Comparison of ENCODE assay signal across 25 cellular contexts in the genomic region with DNA sequence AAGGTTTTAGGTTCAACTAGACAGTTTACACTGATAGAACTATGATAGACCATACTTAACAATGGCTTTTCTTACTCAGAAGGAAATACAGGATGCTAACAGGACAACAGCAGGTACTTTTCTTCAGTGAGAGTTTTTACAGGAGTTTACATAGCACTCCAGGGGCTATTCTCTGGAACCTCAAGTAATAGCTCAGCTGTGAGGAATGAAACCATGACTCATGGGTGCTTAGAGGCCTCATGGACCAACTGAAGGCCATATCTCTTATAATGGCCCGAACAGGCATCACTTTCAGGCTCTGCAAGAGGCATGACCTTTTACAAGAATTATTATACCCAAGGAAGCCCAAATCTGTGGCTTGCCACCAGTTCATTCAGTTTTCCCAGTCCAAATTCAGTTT. TPM values are rescaled to one million over a fixed set of nuclear protein-coding genes. Genes with fewer than 3 reads are reported as not detected.
DNase-seq lines count a peak whose midpoint lies in the region; ATAC-seq and TF ChIP-seq lines count a peak whose summit lies in the region.
"Had no signal": no experiment of that assay in that cellular context is flagged by ENCODE, and none has a peak within 500 bp of the region (broad histone marks: within the 10 kb centered on the region; RNA-seq: fewer than 3 reads in every experiment).

No MANE protein-coding gene starts in this region.

- no peaks in the 10 kb centered on the region for H3K9me3 Mint-ChIP-seq in MCF 10A (ENCODE audit: unreplicated experiment)
- H3K9me3 Mint-ChIP-seq: activated T-helper 2 cell treated with anti-CD3 and anti-CD28 coated beads, Interferon-gamma antibody, Interleukin-2, Interleukin-4, amounts not matched to agents 10 μg/mL and 5 μg/mL and 100 μg/mL, durations not matched to agents 14 hours and 24 hours and 36 hours had no signal

- ATAC-seq in GM18907 (IDR thresholded peaks at IDR 0.05; ENCODE audit: unreplicated experiment) (no peak), GM19324 (IDR thresholded peaks at IDR 0.05; ENCODE audit: low FRiP score, unreplicated experiment) (no peak)
- ATAC-seq: body of pancreas, Panc1 had no signal

- DNase-seq in mammary epithelial cell (peak; percentile 38), MCF 10A (ENCODE audit: unreplicated experiment) (no peak), amniotic epithelial cell (ENCODE audit: low read depth) (peak; percentile 29), iris pigment epithelial cell (ENCODE audit: low read depth) (peak; percentile 42), posterior vena cava (ENCODE audit: low spot score) (no peak), hepatic stellate cell (ENCODE audit: low spot score) (no peak)
- DNase-seq: activated CD4-positive, alpha-beta T cell treated with anti-CD3 and anti-CD28 coated beads, Interleukin-2, amount 50 U/mL, for 48 hours; activated CD8-positive, alpha-beta memory T cell treated with anti-CD3 and anti-CD28 coated beads, Interleukin-2, amount 50 U/mL, for 4 hours; body of pancreas; DND-41; effector CD4-positive, alpha-beta T cell; HCEC 1CT; kidney; NCI-H2081; small intestine; stimulated activated CD4-positive, alpha-beta T cell treated with anti-CD3 and anti-CD28 coated beads, Interleukin-2, amount 100 ng/mL, for 24 hours; substantia nigra had no signal

- no peaks in the 10 kb centered on the region for H3K79me2 ChIP-seq in mammary epithelial cell (ENCODE audit: insufficient read depth, low read length)

- no peak overlapping the region for H3K27ac ChIP-seq in mammary epithelial cell (ENCODE audit: insufficient read depth, low read depth, low read length)
- H3K27ac ChIP-seq: body of pancreas had no signal

- BruUV-seq in mammary epithelial cell (replicated peaks; lab: Mats Ljungman, UMichigan) (no TSS peak), MCF 10A (replicated peaks; lab: Mats Ljungman, UMichigan) (no TSS peak)

- POLR2A ChIA-PET in MCF 10A (lab: Yijun Ruan, JAX): no interaction called here

- H3K4me1 ChIP-seq in mammary epithelial cell (ENCODE audit: insufficient read depth, low read length): peaks cover 22% of the 10 kb centered on the region

- no peaks in the 10 kb centered on the region for H3K9me3 ChIP-seq in mammary epithelial cell (replicated peaks; ENCODE audit: insufficient read depth, low read length)
- H3K9me3 ChIP-seq: body of pancreas had no signal

- WGBS in mammary epithelial cell (ENCODE audit: low coverage, missing lambda C conversion rate): 100% methylated on average over 1 of the region's 1 CpG

- H3K4me3 ChIP-seq in mammary epithelial cell (replicated peaks in 1 of 3; ENCODE audit: insufficient read depth in 1 of 3, low read depth in 2 of 3, low read length in 3 of 3): no peak overlapping the region
- H3K4me3 ChIP-seq: body of pancreas had no signal

- in situ Hi-C loops in mammary epithelial cell (cut with MboI; ENCODE audit: low sequenced_read_pairs in 2 of 2): no loop called here

- dilution Hi-C loops in mammary epithelial cell (cut with HindIII; ENCODE audit: low sequenced_read_pairs): no loop called here

- intact Hi-C loops in mammary epithelial cell (cut with micrococcal nuclease) (no loop called here), MCF 10A (cut with micrococcal nuclease) (no loop called here), posterior vena cava (cut with DNase I) (no loop called here)

- no peak overlapping the region for H3K9ac ChIP-seq in mammary epithelial cell (ENCODE audit: insufficient read depth, low read length)

- no peaks in the 10 kb centered on the region for H3K4me1 Mint-ChIP-seq in MCF 10A (ENCODE audit: insufficient read depth, unreplicated experiment)
- H3K4me1 Mint-ChIP-seq: B cell had no signal

- peaks cover 6% of the 10 kb centered on the region for H3K36me3 Mint-ChIP-seq in MCF 10A (ENCODE audit: insufficient read depth, unreplicated experiment)

- no peaks in the 10 kb centered on the region for H4K20me1 ChIP-seq in mammary epithelial cell (ENCODE audit: insufficient read depth, low read length)

- H3K36me3 ChIP-seq in mammary epithelial cell (ENCODE audit: insufficient read depth, low read length): no peaks in the 10 kb centered on the region

- no peak for TF ChIP-seq CTCF in mammary epithelial cell (conservative IDR thresholded peaks at IDR 0.05 in 1 of 2, IDR thresholded peaks at IDR 0.05 in 1 of 2; ENCODE audit: extremely low read depth in 1 of 2, insufficient read depth in 1 of 2, low read depth in 1 of 2, low read length in 2 of 2)
- no peak for TF ChIP-seq CTCF in MCF 10A (IDR thresholded peaks at IDR 0.05; ENCODE audit: unreplicated experiment)

- H3K4me2 ChIP-seq in mammary epithelial cell (ENCODE audit: insufficient read depth, low read depth, low read length): no peak overlapping the region

- no peak overlapping the region for H3K27ac Mint-ChIP-seq in MCF 10A (ENCODE audit: low read depth, unreplicated experiment)
- H3K27ac Mint-ChIP-seq: activated naive CD8-positive, alpha-beta T cell; activated T-helper 2 cell treated with anti-CD3 and anti-CD28 coated beads, Interferon-gamma antibody, Interleukin-2, Interleukin-4, amounts not matched to agents 10 μg/mL and 5 μg/mL and 100 μg/mL, durations not matched to agents 14 hours and 24 hours and 36 hours; B cell had no signal

- H2AFZ ChIP-seq in mammary epithelial cell (ENCODE audit: low read depth, low read length): no peak overlapping the region

- H3K4me3 Mint-ChIP-seq in MCF 10A (ENCODE audit: unreplicated experiment): no peak overlapping the region
- H3K4me3 Mint-ChIP-seq: activated naive CD8-positive, alpha-beta T cell; B cell had no signal

- CTCF ChIA-PET in mammary epithelial cell (lab: Charles Lee; ENCODE audit: low non-redundant PET): interaction anchor here (0.6 kb wide), 1 partner anchor 70 kb away, joined by 3 read pairs; no protein-coding TSS in a partner anchor
- CTCF ChIA-PET in MCF 10A (lab: Yijun Ruan, JAX): no interaction called here

- H3K27me3 ChIP-seq in mammary epithelial cell (ENCODE audit: insufficient read depth, low read length): no peaks in the 10 kb centered on the region
- H3K27me3 ChIP-seq: body of pancreas had no signal

- H3K27me3 Mint-ChIP-seq in MCF 10A (ENCODE audit: insufficient read depth, unreplicated experiment): no peaks in the 10 kb centered on the region
- H3K27me3 Mint-ChIP-seq: activated naive CD8-positive, alpha-beta T cell; B cell had no signal

RNA-seq across cellular contexts. Expression of a gene that starts 31.8 kb away (rescaled TPM):
- 1 to 10 TPM in 1 of 2 donors, under 1 TPM in 1; 0.83 to 2.1 TPM for total RNA-seq in mammary epithelial cell
- polyA plus RNA-seq in mammary epithelial cell: 3.0 TPM
- polyA minus RNA-seq in mammary epithelial cell: 11.9 TPM
- total RNA-seq in MCF 10A (2022): not detected in 2 replicates
- under 1 TPM; 0.56 to 0.57 TPM for total RNA-seq in posterior vena cava
- total RNA-seq: A172; activated T-helper 2 cell treated with anti-CD3 and anti-CD28 coated beads, Interferon-gamma antibody, Interleukin-2, Interleukin-4, amounts not matched to agents 10 μg/mL and 5 μg/mL and 100 μg/mL, durations not matched to agents 14 hours and 24 hours and 36 hours; B cell; body of pancreas; pulmonary artery endothelial cell had no signal

RNA-seq across cellular contexts. Expression of a gene that starts 40.5 kb away (rescaled TPM):
- 100 to 1,000 TPM in 1 of 2 donors, 10 to 100 TPM in 1; 30.0 to 142 TPM for total RNA-seq in mammary epithelial cell
- 91.0 TPM for polyA plus RNA-seq in mammary epithelial cell
- 74.3 TPM for polyA minus RNA-seq in mammary epithelial cell
- total RNA-seq in MCF 10A (2022): 0.42 and 0.63 TPM in 2 replicates
- 1 to 10 TPM; 3.8 to 8.6 TPM for total RNA-seq in posterior vena cava
- total RNA-seq: A172; activated T-helper 2 cell treated with anti-CD3 and anti-CD28 coated beads, Interferon-gamma antibody, Interleukin-2, Interleukin-4, amounts not matched to agents 10 μg/mL and 5 μg/mL and 100 μg/mL, durations not matched to agents 14 hours and 24 hours and 36 hours; B cell; pulmonary artery endothelial cell had no signal

RNA-seq across cellular contexts. Expression of a gene that starts 49.6 kb away (rescaled TPM):
- total RNA-seq in mammary epithelial cell (10 to 100 TPM; 18.5 to 29.1 TPM), MCF 10A (2022) (41.5 and 42.1 TPM in 2 replicates), posterior vena cava (10 to 100 TPM in 1 of 2 donors, 1 to 10 TPM in 1; 8.4 to 10.6 TPM)
- 12.5 TPM for polyA plus RNA-seq in mammary epithelial cell
- polyA minus RNA-seq in mammary epithelial cell: 20.7 TPM

RNA-seq across cellular contexts. Expression of a gene that starts 50.2 kb away (rescaled TPM):
- total RNA-seq in mammary epithelial cell: 10 to 100 TPM in 1 of 2 donors, 1 to 10 TPM in 1; 9.3 to 22.2 TPM
- polyA plus RNA-seq in mammary epithelial cell: 10.0 TPM
- polyA minus RNA-seq in mammary epithelial cell: 5.1 TPM
- total RNA-seq in MCF 10A (2022): 28.0 and 35.2 TPM in 2 replicates
- total RNA-seq in posterior vena cava: 10 to 100 TPM; 12.1 to 14.5 TPM

Comparison
In these comparisons a context has a peak if more than half of its experiments do, and no peak if none do; other contexts are left out.
1. DNase-seq: peak in mammary epithelial cell (single experiment), amniotic epithelial cell (single experiment) and iris pigment epithelial cell (single experiment); none in MCF 10A (single experiment), posterior vena cava (single experiment) and hepatic stellate cell (single experiment).